Comparison of ENCODE assay signal across 1 cellular context in the genomic region with DNA sequence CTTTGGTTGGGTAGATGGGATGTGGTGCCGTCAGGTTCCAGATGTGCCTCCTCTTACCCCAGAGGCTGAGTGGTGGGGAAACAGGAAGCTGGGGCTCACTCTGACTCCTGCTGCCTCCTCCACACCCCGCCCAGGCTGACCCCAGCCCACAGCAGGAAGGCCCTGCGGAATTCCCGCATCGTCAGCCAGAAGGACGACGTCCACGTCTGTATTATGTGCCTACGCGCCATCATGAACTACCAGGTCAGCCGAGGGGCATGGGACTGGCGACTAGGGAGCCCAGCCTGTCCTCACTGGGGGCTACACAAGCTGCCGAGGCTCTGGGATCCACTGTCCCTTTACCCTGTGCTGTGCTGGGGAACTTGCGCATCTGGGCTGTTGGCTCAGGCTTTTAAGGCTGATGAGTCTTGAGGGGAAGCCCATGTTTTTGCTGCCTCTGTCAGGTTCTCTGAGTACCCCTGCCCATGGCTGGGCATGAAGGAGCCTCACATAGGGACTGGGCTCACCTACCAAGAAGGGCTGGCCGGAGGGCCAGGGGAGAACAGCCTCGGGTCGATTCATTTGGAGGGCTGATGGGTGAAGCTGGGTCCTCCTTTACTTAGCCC.
TF ChIP-seq lines count a peak whose summit lies in the region.

No MANE protein-coding gene starts in this region.

TF ChIP-seq in WTC11, 78 proteins besides CTCF, POLR2A, EP300 and RAD21 (continued from another document):
- TF ChIP-seq, protein P1, sequence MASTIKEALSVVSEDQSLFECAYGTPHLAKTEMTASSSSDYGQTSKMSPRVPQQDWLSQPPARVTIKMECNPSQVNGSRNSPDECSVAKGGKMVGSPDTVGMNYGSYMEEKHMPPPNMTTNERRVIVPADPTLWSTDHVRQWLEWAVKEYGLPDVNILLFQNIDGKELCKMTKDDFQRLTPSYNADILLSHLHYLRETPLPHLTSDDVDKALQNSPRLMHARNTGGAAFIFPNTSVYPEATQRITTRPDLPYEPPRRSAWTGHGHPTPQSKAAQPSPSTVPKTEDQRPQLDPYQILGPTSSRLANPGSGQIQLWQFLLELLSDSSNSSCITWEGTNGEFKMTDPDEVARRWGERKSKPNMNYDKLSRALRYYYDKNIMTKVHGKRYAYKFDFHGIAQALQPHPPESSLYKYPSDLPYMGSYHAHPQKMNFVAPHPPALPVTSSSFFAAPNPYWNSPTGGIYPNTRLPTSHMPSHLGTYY (CRISPR knock-in tag; IDR thresholded peaks at IDR 0.05): no peak
- no peak for TF ChIP-seq MXD4 (CRISPR knock-in tag; IDR thresholded peaks at IDR 0.05; ENCODE audit: borderline replicate concordance)
- TF ChIP-seq NR1H2 (CRISPR knock-in tag; IDR thresholded peaks at IDR 0.05): no peak
TF ChIP-seq in WTC11: peak in this region for 0.
